Comparison of ENCODE assay signal across 1 cellular context in the genomic region with DNA sequence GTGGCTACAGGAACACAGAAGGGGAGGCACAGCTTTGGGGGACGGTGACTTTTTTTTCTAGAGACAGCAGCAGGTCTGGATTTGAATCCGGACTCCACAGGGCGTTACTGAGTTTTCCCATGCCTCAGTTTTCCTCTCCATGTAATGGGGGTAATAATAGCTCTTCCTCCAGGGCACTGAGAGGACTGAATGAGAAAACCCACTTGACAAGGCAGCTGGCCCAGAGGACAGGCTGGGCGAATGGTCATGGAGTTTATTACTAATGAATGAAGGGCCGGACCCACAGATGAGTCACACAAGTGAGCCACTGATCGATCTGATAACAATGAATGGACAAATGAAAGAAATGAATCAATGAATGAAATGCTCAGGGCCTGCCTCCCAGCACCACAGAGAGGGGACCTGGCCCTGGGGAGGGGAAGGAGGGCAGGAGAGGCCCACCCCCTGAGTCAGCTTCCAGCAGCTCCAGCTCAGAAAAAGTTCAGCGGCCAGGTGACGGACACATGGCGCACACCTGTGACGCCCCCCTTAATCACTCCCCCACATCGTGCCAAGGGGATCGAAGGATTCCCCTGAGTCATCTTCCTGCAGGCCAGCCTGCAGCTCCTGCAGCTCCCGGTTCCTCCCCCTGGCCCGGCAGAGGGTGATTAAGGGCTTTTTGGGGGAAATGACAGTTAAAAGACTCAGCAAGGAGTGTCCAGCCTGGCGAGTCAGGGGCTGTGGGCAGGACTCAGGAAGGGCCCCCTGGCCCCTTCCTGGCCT.
TF ChIP-seq lines count a peak whose summit lies in the region.

No MANE protein-coding gene starts in this region.

TF ChIP-seq in GM12878, 131 proteins besides CTCF, POLR2A, EP300 and RAD21 (continued from another document):
- TF ChIP-seq, protein P1, sequence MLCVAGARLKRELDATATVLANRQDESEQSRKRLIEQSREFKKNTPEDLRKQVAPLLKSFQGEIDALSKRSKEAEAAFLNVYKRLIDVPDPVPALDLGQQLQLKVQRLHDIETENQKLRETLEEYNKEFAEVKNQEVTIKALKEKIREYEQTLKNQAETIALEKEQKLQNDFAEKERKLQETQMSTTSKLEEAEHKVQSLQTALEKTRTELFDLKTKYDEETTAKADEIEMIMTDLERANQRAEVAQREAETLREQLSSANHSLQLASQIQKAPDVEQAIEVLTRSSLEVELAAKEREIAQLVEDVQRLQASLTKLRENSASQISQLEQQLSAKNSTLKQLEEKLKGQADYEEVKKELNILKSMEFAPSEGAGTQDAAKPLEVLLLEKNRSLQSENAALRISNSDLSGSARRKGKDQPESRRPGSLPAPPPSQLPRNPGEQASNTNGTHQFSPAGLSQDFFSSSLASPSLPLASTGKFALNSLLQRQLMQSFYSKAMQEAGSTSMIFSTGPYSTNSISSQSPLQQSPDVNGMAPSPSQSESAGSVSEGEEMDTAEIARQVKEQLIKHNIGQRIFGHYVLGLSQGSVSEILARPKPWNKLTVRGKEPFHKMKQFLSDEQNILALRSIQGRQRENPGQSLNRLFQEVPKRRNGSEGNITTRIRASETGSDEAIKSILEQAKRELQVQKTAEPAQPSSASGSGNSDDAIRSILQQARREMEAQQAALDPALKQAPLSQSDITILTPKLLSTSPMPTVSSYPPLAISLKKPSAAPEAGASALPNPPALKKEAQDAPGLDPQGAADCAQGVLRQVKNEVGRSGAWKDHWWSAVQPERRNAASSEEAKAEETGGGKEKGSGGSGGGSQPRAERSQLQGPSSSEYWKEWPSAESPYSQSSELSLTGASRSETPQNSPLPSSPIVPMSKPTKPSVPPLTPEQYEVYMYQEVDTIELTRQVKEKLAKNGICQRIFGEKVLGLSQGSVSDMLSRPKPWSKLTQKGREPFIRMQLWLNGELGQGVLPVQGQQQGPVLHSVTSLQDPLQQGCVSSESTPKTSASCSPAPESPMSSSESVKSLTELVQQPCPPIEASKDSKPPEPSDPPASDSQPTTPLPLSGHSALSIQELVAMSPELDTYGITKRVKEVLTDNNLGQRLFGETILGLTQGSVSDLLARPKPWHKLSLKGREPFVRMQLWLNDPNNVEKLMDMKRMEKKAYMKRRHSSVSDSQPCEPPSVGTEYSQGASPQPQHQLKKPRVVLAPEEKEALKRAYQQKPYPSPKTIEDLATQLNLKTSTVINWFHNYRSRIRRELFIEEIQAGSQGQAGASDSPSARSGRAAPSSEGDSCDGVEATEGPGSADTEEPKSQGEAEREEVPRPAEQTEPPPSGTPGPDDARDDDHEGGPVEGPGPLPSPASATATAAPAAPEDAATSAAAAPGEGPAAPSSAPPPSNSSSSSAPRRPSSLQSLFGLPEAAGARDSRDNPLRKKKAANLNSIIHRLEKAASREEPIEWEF (IDR thresholded peaks at IDR 0.05; ENCODE audit: insufficient replicate concordance, low read depth, low read length) = peak; percentile 9
- TF ChIP-seq, protein P2, sequence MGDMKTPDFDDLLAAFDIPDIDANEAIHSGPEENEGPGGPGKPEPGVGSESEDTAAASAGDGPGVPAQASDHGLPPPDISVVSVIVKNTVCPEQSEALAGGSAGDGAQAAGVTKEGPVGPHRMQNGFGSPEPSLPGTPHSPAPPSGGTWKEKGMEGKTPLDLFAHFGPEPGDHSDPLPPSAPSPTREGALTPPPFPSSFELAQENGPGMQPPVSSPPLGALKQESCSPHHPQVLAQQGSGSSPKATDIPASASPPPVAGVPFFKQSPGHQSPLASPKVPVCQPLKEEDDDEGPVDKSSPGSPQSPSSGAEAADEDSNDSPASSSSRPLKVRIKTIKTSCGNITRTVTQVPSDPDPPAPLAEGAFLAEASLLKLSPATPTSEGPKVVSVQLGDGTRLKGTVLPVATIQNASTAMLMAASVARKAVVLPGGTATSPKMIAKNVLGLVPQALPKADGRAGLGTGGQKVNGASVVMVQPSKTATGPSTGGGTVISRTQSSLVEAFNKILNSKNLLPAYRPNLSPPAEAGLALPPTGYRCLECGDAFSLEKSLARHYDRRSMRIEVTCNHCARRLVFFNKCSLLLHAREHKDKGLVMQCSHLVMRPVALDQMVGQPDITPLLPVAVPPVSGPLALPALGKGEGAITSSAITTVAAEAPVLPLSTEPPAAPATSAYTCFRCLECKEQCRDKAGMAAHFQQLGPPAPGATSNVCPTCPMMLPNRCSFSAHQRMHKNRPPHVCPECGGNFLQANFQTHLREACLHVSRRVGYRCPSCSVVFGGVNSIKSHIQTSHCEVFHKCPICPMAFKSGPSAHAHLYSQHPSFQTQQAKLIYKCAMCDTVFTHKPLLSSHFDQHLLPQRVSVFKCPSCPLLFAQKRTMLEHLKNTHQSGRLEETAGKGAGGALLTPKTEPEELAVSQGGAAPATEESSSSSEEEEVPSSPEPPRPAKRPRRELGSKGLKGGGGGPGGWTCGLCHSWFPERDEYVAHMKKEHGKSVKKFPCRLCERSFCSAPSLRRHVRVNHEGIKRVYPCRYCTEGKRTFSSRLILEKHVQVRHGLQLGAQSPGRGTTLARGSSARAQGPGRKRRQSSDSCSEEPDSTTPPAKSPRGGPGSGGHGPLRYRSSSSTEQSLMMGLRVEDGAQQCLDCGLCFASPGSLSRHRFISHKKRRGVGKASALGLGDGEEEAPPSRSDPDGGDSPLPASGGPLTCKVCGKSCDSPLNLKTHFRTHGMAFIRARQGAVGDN (IDR thresholded peaks at IDR 0.05) = peak; percentile 61
- TF ChIP-seq ZNF24 (IDR thresholded peaks at IDR 0.05) (peak; percentile 82), ZNF274 (IDR thresholded peaks at IDR 0.05; ENCODE audit: insufficient read depth, insufficient read length) (no peak), BHLHE40 (IDR thresholded peaks at IDR 0.05; ENCODE audit: borderline replicate concordance in 1 of 2, low read depth in 2 of 2, low read length in 1 of 2) (peak in 1 of 2 experiments; percentile 31; a peak in 1 of 4 replicates), IRF4 (IDR thresholded peaks at IDR 0.05; ENCODE audit: low read depth, low read length) (no peak), IKZF2 (IDR thresholded peaks at IDR 0.05) (peak in 1 of 2 experiments; percentile 17; a peak in 1 of 4 replicates), RFX5 (IDR thresholded peaks at IDR 0.05; ENCODE audit: low read depth, low read length) (no peak), YY1 (IDR thresholded peaks at IDR 0.05; ENCODE audit: low read depth, low read length) (no peak), EED (IDR thresholded peaks at IDR 0.05; ENCODE audit: low read depth) (peak; percentile 69; the same call in 1 of the 2 replicates), RELA (IDR thresholded peaks at IDR 0.05; ENCODE audit: borderline replicate concordance, partially characterized antibody) (no peak), WRNIP1 (IDR thresholded peaks at IDR 0.05; ENCODE audit: borderline replicate concordance, low read depth, low read length) (no peak), POLR2AphosphoS5 (IDR thresholded peaks at IDR 0.05; ENCODE audit: low read length) (no peak), LARP7 (IDR thresholded peaks at IDR 0.05) (0 out of 2 replicates have a peak, but pooled peaks have one; percentile 10), SPI1 (IDR thresholded peaks at IDR 0.05; ENCODE audit: borderline replicate concordance, insufficient read depth, low read depth, low read length) (peak; percentile 45; the same call in 1 of the 2 replicates), NRF1 (conservative IDR thresholded peaks at IDR 0.05; ENCODE audit: low read depth, low read length) (no peak)
- TF ChIP-seq, protein P3, sequence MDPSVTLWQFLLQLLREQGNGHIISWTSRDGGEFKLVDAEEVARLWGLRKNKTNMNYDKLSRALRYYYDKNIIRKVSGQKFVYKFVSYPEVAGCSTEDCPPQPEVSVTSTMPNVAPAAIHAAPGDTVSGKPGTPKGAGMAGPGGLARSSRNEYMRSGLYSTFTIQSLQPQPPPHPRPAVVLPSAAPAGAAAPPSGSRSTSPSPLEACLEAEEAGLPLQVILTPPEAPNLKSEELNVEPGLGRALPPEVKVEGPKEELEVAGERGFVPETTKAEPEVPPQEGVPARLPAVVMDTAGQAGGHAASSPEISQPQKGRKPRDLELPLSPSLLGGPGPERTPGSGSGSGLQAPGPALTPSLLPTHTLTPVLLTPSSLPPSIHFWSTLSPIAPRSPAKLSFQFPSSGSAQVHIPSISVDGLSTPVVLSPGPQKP (IDR thresholded peaks at IDR 0.05; ENCODE audit: low read depth, low read length) = no peak
- TF ChIP-seq, protein P4, sequence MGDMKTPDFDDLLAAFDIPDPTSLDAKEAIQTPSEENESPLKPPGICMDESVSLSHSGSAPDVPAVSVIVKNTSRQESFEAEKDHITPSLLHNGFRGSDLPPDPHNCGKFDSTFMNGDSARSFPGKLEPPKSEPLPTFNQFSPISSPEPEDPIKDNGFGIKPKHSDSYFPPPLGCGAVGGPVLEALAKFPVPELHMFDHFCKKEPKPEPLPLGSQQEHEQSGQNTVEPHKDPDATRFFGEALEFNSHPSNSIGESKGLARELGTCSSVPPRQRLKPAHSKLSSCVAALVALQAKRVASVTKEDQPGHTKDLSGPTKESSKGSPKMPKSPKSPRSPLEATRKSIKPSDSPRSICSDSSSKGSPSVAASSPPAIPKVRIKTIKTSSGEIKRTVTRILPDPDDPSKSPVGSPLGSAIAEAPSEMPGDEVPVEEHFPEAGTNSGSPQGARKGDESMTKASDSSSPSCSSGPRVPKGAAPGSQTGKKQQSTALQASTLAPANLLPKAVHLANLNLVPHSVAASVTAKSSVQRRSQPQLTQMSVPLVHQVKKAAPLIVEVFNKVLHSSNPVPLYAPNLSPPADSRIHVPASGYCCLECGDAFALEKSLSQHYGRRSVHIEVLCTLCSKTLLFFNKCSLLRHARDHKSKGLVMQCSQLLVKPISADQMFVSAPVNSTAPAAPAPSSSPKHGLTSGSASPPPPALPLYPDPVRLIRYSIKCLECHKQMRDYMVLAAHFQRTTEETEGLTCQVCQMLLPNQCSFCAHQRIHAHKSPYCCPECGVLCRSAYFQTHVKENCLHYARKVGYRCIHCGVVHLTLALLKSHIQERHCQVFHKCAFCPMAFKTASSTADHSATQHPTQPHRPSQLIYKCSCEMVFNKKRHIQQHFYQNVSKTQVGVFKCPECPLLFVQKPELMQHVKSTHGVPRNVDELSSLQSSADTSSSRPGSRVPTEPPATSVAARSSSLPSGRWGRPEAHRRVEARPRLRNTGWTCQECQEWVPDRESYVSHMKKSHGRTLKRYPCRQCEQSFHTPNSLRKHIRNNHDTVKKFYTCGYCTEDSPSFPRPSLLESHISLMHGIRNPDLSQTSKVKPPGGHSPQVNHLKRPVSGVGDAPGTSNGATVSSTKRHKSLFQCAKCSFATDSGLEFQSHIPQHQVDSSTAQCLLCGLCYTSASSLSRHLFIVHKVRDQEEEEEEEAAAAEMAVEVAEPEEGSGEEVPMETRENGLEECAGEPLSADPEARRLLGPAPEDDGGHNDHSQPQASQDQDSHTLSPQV (IDR thresholded peaks at IDR 0.05) = no peak
